1 cellular context compared by ENCODE assay signal in the genomic region with DNA sequence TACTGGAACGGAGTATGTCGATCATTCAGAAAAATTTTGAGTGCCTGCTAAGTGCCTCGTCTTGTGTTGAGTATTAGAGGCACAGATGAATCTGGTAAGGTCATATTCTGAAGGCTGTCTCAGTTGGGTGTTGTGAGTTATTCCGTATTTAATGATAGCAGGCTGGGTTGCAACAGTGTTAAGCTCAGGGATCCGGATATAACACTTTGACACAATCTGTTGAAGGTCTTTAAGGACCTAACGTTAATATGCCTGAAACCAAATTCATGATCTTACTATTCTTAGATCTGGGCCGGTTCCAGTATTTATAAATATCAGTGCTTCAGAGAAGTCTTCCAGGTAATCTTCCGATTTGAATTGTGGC.
TF ChIP-seq lines count a peak whose summit lies in the region.

No MANE protein-coding gene starts in this region.

TF ChIP-seq in H1, 55 proteins besides CTCF, POLR2A, EP300 and RAD21:
- TF ChIP-seq GABPA (IDR thresholded peaks at IDR 0.05; ENCODE audit: borderline replicate concordance, insufficient read depth, low read length) = no peak
- TF ChIP-seq CHD2 (IDR thresholded peaks at IDR 0.05; ENCODE audit: low read length) = no peak
- TF ChIP-seq SIN3A (conservative IDR thresholded peaks at IDR 0.05 in 1 of 2, IDR thresholded peaks at IDR 0.05 in 1 of 2; ENCODE audit: low read depth in 1 of 2, low read length in 2 of 2) = 0 out of 4 replicates have a peak, but pooled peaks have one; percentile 0 to 5
- no peak for TF ChIP-seq KDM1A (IDR thresholded peaks at IDR 0.05; ENCODE audit: borderline replicate concordance, low read length)
